Comparison of ENCODE assay signal across 25 cellular contexts in genomic region chr19:5910638-5910907, GRCh38. TPM values are rescaled to one million over a fixed set of nuclear protein-coding genes. Genes with fewer than 3 reads are reported as not detected.
"Had no signal": no experiment of that assay in that cellular context is flagged by ENCODE, and none has a peak within 500 bp of the region (broad histone marks: within the 10 kb centered on the region; RNA-seq: fewer than 3 reads in every experiment).

No MANE protein-coding gene starts in this region.

- H2AFZ ChIP-seq: hepatocyte, neural progenitor cell, parathyroid adenoma had no signal

- H3K9me3 ChIP-seq: colonic mucosa, gastroesophageal sphincter, spleen, thoracic aorta, upper lobe of right lung had no signal

- H3K4me1 ChIP-seq: neural progenitor cell had no signal

- H3K4me3 ChIP-seq: colonic mucosa, gastroesophageal sphincter, hepatocyte, neural progenitor cell, spleen, thoracic aorta, upper lobe of right lung had no signal

- H3K27ac Mint-ChIP-seq: activated naive CD4-positive, alpha-beta T cell treated with anti-CD3 and anti-CD28 coated beads, Interleukin-2, amount 10 ng/mL, durations not matched to agents 7 days and 5 days; neural progenitor cell had no signal

- H3K27me3 ChIP-seq: colonic mucosa, gastroesophageal sphincter, hepatocyte, neural progenitor cell, spleen, upper lobe of right lung had no signal

- H3K9ac ChIP-seq: neural progenitor cell, parathyroid adenoma had no signal

- H3K9me3 Mint-ChIP-seq: activated naive CD4-positive, alpha-beta T cell treated with anti-CD3 and anti-CD28 coated beads, Interleukin-2, amount 10 ng/mL, durations not matched to agents 7 days and 5 days; naive thymus-derived CD8-positive, alpha-beta T cell; neural progenitor cell had no signal

- H3K36me3 ChIP-seq: colonic mucosa, neural progenitor cell had no signal

- DNase-seq: activated CD4-positive, alpha-beta T cell treated with anti-CD3 and anti-CD28 coated beads for 4 hours; activated CD4-positive, alpha-beta T cell treated with anti-CD3 and anti-CD28 coated beads, Interleukin-2, amount 50 U/mL, for 4 hours; activated gamma-delta T cell; activated naive CD4-positive, alpha-beta T cell treated with anti-CD3 and anti-CD28 coated beads, Interleukin-2, amount 10 ng/mL, durations not matched to agents 7 days and 5 days; activated T-cell treated with anti-CD3 and anti-CD28 coated beads, Interleukin-2, amount 50 U/mL, for 1 hour; colonic mucosa; effector memory CD4-positive, alpha-beta T cell; left cardiac atrium; naive thymus-derived CD8-positive, alpha-beta T cell; occipital lobe; right cardiac atrium; spleen; stimulated activated naive CD4-positive, alpha-beta T cell treated with Interleukin-2 at 50 U/mL for 16 hours; upper lobe of right lung had no signal

- H3K36me3 Mint-ChIP-seq: neural progenitor cell had no signal

- H3K4me2 ChIP-seq: hepatocyte, neural progenitor cell had no signal

- H3K27me3 Mint-ChIP-seq: activated naive CD4-positive, alpha-beta T cell treated with anti-CD3 and anti-CD28 coated beads, Interleukin-2, amount 10 ng/mL, durations not matched to agents 7 days and 5 days; naive thymus-derived CD8-positive, alpha-beta T cell had no signal

- ATAC-seq: gastroesophageal sphincter; left cardiac atrium; naive thymus-derived CD8-positive, alpha-beta T cell; right cardiac atrium; upper lobe of right lung had no signal

- H3K4me3 Mint-ChIP-seq: activated naive CD4-positive, alpha-beta T cell treated with anti-CD3 and anti-CD28 coated beads, Interleukin-2, amount 10 ng/mL, durations not matched to agents 7 days and 5 days; naive thymus-derived CD8-positive, alpha-beta T cell; neural progenitor cell had no signal

- H3K27ac ChIP-seq: colonic mucosa, hepatocyte, parathyroid adenoma, spleen, thoracic aorta, upper lobe of right lung, VCaP had no signal

RNA-seq across cellular contexts. Expression of gene FUT5, which starts 40.2 kb away (rescaled TPM):
- total RNA-seq: dermis microvascular lymphatic vessel endothelial cell; fibroblast of lung; fibroblast of villous mesenchyme; gastroesophageal sphincter; hepatocyte; left cardiac atrium; occipital lobe; right cardiac atrium; spleen; T-helper 1 cell treated with Interleukin-12 subunit alpha and Interleukin-12 subunit beta and Interleukin-4 antibody, amounts not matched to agents 30 ng/mL and 1 ng/mL, for 36 hours; thoracic aorta; upper lobe of right lung had no signal
- polyA plus RNA-seq: esophagus, fibroblast of lung, hepatocyte, right cardiac atrium, spleen had no signal

RNA-seq across cellular contexts. Expression of gene FUT3, which starts 59.3 kb away (rescaled TPM):
- total RNA-seq: dermis microvascular lymphatic vessel endothelial cell; fibroblast of lung; hepatocyte; left cardiac atrium; occipital lobe; right cardiac atrium; spleen; T-helper 1 cell treated with Interleukin-12 subunit alpha and Interleukin-12 subunit beta and Interleukin-4 antibody, amounts not matched to agents 30 ng/mL and 1 ng/mL, for 36 hours; thoracic aorta had no signal
- polyA plus RNA-seq: fibroblast of lung; naive thymus-derived CD8-positive, alpha-beta T cell; right cardiac atrium had no signal
